Comparison of ENCODE assay signal across 1 cellular context in the genomic region with DNA sequence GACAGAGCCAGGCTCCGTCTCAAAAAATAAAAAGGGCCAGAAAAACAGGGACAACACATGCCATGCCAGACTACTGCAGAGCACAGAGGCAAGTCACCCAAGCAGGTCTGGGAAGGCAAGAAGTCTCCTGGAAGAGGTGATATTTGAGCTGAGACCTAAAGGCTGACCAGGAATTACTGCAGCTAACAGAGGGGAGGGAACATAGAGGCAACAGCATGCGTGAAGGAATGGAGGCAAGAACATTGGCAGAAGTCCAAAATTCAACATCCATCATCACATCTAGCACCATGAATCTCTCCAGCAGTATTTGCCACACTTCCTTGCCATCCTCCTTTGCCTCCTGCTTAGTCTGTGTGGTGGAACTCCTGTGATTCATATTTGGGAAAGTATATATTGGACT.
A peak's percentile ranks its signal among the peaks of the same experiment; 100 is the strongest.
TF ChIP-seq lines count a peak whose summit lies in the region.

No MANE protein-coding gene starts in this region.

TF ChIP-seq in HepG2, 621 proteins besides CTCF, POLR2A, EP300 and RAD21:
- TF ChIP-seq, protein P1, sequence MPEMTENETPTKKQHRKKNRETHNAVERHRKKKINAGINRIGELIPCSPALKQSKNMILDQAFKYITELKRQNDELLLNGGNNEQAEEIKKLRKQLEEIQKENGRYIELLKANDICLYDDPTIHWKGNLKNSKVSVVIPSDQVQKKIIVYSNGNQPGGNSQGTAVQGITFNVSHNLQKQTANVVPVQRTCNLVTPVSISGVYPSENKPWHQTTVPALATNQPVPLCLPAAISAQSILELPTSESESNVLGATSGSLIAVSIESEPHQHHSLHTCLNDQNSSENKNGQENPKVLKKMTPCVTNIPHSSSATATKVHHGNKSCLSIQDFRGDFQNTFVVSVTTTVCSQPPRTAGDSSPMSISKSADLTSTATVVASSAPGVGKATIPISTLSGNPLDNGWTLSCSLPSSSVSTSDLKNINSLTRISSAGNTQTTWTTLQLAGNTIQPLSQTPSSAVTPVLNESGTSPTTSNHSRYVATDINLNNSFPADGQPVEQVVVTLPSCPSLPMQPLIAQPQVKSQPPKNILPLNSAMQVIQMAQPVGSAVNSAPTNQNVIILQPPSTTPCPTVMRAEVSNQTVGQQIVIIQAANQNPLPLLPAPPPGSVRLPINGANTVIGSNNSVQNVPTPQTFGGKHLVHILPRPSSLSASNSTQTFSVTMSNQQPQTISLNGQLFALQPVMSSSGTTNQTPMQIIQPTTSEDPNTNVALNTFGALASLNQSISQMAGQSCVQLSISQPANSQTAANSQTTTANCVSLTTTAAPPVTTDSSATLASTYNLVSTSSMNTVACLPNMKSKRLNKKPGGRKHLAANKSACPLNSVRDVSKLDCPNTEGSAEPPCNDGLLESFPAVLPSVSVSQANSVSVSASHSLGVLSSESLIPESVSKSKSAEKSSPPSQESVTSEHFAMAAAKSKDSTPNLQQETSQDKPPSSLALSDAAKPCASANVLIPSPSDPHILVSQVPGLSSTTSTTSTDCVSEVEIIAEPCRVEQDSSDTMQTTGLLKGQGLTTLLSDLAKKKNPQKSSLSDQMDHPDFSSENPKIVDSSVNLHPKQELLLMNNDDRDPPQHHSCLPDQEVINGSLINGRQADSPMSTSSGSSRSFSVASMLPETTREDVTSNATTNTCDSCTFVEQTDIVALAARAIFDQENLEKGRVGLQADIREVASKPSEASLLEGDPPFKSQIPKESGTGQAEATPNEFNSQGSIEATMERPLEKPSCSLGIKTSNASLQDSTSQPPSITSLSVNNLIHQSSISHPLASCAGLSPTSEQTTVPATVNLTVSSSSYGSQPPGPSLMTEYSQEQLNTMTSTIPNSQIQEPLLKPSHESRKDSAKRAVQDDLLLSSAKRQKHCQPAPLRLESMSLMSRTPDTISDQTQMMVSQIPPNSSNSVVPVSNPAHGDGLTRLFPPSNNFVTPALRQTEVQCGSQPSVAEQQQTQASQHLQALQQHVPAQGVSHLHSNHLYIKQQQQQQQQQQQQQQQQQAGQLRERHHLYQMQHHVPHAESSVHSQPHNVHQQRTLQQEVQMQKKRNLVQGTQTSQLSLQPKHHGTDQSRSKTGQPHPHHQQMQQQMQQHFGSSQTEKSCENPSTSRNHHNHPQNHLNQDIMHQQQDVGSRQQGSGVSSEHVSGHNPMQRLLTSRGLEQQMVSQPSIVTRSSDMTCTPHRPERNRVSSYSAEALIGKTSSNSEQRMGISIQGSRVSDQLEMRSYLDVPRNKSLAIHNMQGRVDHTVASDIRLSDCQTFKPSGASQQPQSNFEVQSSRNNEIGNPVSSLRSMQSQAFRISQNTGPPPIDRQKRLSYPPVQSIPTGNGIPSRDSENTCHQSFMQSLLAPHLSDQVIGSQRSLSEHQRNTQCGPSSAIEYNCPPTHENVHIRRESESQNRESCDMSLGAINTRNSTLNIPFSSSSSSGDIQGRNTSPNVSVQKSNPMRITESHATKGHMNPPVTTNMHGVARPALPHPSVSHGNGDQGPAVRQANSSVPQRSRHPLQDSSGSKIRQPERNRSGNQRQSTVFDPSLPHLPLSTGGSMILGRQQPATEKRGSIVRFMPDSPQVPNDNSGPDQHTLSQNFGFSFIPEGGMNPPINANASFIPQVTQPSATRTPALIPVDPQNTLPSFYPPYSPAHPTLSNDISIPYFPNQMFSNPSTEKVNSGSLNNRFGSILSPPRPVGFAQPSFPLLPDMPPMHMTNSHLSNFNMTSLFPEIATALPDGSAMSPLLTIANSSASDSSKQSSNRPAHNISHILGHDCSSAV (CRISPR knock-in tag; IDR thresholded peaks at IDR 0.05; ENCODE audit: borderline replicate concordance): 0 out of 2 replicates have a peak, but pooled peaks have one; percentile 6
- TF ChIP-seq, protein P2, sequence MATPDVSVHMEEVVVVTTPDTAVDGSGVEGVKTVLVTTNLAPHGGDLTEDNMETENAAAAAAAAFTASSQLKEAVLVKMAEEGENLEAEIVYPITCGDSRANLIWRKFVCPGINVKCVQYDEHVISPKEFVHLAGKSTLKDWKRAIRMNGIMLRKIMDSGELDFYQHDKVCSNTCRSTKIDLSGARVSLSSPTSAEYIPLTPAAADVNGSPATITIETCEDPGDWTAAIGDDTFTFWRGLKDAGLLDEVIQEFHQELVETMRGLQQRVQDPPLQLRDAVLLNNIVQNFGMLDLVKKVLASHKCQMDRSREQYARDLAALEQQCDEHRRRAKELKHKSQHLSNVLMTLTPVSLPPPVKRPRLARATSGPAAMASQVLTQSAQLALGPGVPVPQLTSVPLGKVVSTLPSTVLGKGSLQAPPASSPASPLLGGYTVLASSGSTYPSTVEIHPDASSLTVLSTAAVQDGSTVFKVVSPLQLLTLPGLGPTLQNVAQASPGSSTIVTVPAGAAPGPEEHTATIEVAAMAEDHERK (CRISPR knock-in tag; IDR thresholded peaks at IDR 0.05; ENCODE audit: low read depth): no peak
- 0 out of 2 replicates have a peak, but pooled peaks have one; percentile 9 for TF ChIP-seq MEIS2 (CRISPR knock-in tag; IDR thresholded peaks at IDR 0.05)
